In the genomic region with DNA sequence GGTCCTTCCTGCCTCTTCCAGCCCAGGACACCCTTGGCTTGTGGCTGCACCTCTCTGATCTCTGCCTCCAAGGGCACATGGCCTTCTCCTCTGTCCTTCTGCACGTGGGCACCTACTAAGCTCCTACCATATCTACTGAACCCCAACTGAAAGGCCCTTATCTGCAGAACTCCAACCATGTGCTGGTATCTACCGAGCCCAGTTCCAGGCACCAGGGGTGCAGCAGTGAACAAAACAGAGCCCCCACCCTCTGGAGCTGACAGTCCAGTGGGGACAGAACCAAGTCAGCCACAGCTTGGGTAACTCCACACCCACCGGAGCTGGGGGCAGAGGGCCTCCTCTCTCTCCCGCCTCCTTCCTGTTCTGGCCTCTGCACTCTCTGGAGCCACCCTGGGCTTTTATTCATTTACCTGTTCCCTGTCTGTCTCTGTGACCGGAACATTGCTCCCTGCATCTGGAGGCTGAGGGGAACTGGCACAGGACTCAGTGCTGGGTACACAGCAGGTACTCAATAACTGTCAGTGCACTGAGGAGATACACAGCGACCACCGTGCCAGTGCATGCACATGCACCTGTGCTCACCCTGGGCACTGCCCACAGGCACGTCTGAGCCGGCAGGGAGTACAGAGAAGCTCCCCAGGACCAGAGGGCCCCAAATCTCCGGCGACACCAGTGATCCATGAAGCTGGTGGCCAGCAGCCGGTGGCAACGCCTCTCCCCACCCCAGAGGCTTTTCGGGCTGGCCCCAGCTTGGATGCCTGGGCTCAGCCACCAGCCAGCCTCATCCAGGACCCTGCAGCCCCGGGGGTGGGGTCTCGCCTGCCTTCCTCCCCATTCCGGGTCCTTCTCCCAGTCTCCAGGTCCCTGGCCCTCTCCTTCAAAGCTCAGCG, we compare ENCODE assay signal across 1 cellular context.
TF ChIP-seq lines count a peak whose summit lies in the region.

No MANE protein-coding gene starts in this region.

TF ChIP-seq in GM23338, 12 proteins besides CTCF, POLR2A, EP300 and RAD21 (continued from another document):
- TF ChIP-seq, protein P1, sequence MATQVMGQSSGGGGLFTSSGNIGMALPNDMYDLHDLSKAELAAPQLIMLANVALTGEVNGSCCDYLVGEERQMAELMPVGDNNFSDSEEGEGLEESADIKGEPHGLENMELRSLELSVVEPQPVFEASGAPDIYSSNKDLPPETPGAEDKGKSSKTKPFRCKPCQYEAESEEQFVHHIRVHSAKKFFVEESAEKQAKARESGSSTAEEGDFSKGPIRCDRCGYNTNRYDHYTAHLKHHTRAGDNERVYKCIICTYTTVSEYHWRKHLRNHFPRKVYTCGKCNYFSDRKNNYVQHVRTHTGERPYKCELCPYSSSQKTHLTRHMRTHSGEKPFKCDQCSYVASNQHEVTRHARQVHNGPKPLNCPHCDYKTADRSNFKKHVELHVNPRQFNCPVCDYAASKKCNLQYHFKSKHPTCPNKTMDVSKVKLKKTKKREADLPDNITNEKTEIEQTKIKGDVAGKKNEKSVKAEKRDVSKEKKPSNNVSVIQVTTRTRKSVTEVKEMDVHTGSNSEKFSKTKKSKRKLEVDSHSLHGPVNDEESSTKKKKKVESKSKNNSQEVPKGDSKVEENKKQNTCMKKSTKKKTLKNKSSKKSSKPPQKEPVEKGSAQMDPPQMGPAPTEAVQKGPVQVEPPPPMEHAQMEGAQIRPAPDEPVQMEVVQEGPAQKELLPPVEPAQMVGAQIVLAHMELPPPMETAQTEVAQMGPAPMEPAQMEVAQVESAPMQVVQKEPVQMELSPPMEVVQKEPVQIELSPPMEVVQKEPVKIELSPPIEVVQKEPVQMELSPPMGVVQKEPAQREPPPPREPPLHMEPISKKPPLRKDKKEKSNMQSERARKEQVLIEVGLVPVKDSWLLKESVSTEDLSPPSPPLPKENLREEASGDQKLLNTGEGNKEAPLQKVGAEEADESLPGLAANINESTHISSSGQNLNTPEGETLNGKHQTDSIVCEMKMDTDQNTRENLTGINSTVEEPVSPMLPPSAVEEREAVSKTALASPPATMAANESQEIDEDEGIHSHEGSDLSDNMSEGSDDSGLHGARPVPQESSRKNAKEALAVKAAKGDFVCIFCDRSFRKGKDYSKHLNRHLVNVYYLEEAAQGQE (IDR thresholded peaks at IDR 0.05; ENCODE audit: unreplicated experiment), result no peak
- TF ChIP-seq, protein P2, sequence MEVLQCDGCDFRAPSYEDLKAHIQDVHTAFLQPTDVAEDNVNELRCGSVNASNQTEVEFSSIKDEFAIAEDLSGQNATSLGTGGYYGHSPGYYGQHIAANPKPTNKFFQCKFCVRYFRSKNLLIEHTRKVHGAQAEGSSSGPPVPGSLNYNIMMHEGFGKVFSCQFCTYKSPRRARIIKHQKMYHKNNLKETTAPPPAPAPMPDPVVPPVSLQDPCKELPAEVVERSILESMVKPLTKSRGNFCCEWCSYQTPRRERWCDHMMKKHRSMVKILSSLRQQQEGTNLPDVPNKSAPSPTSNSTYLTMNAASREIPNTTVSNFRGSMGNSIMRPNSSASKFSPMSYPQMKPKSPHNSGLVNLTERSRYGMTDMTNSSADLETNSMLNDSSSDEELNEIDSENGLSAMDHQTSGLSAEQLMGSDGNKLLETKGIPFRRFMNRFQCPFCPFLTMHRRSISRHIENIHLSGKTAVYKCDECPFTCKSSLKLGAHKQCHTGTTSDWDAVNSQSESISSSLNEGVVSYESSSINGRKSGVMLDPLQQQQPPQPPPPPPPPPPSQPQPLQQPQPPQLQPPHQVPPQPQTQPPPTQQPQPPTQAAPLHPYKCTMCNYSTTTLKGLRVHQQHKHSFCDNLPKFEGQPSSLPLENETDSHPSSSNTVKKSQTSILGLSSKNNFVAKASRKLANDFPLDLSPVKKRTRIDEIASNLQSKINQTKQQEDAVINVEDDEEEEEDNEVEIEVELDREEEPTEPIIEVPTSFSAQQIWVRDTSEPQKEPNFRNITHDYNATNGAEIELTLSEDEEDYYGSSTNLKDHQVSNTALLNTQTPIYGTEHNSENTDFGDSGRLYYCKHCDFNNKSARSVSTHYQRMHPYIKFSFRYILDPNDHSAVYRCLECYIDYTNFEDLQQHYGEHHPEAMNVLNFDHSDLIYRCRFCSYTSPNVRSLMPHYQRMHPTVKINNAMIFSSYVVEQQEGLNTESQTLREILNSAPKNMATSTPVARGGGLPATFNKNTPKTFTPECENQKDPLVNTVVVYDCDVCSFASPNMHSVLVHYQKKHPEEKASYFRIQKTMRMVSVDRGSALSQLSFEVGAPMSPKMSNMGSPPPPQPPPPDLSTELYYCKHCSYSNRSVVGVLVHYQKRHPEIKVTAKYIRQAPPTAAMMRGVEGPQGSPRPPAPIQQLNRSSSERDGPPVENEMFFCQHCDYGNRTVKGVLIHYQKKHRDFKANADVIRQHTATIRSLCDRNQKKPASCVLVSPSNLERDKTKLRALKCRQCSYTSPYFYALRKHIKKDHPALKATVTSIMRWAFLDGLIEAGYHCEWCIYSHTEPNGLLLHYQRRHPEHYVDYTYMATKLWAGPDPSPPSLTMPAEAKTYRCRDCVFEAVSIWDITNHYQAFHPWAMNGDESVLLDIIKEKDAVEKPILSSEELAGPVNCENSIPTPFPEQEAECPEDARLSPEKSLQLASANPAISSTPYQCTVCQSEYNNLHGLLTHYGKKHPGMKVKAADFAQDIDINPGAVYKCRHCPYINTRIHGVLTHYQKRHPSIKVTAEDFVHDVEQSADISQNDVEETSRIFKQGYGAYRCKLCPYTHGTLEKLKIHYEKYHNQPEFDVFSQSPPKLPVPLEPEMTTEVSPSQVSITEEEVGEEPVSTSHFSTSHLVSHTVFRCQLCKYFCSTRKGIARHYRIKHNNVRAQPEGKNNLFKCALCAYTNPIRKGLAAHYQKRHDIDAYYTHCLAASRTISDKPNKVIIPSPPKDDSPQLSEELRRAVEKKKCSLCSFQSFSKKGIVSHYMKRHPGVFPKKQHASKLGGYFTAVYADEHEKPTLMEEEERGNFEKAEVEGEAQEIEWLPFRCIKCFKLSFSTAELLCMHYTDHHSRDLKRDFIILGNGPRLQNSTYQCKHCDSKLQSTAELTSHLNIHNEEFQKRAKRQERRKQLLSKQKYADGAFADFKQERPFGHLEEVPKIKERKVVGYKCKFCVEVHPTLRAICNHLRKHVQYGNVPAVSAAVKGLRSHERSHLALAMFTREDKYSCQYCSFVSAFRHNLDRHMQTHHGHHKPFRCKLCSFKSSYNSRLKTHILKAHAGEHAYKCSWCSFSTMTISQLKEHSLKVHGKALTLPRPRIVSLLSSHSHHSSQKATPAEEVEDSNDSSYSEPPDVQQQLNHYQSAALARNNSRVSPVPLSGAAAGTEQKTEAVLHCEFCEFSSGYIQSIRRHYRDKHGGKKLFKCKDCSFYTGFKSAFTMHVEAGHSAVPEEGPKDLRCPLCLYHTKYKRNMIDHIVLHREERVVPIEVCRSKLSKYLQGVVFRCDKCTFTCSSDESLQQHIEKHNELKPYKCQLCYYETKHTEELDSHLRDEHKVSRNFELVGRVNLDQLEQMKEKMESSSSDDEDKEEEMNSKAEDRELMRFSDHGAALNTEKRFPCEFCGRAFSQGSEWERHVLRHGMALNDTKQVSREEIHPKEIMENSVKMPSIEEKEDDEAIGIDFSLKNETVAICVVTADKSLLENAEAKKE (CRISPR knock-in tag; IDR thresholded peaks at IDR 0.05), result no peak
- TF ChIP-seq, protein P3, sequence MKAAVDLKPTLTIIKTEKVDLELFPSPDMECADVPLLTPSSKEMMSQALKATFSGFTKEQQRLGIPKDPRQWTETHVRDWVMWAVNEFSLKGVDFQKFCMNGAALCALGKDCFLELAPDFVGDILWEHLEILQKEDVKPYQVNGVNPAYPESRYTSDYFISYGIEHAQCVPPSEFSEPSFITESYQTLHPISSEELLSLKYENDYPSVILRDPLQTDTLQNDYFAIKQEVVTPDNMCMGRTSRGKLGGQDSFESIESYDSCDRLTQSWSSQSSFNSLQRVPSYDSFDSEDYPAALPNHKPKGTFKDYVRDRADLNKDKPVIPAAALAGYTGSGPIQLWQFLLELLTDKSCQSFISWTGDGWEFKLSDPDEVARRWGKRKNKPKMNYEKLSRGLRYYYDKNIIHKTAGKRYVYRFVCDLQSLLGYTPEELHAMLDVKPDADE (IDR thresholded peaks at IDR 0.05), result no peak
- TF ChIP-seq POLR2AphosphoS5 (IDR thresholded peaks at IDR 0.05; ENCODE audit: low read depth), result no peak
TF ChIP-seq in GM23338: peak in this region for 0.
